20 cellular contexts compared by ENCODE assay signal in the genomic region with DNA sequence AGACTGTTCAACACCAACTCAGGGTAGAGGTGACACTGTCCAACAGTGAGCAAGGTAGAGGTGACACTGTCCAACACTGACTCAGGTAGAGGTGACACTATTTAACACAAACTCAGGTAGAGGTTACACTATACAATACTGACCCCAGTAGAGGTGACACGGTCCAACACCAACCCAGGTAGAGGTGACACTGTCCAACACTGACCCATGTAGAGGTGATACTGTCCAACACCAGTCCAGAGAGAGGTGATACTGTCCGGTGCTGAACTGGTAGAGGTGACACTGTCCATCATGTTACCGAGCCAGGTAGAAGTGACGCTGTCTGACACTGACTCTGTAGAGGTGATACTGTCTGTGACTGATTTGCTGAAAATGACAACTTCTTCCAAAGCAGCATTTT.
"Had no signal": no experiment of that assay in that cellular context is flagged by ENCODE, and none has a peak within 500 bp of the region (broad histone marks: within the 10 kb centered on the region; RNA-seq: fewer than 3 reads in every experiment).

No MANE protein-coding gene starts in this region.

- DNase-seq: KBM-7, NCI-H1092 treated with DMSO at 0.1 percent for 48 hours, NCI-H1436, NCI-H187, NCI-H2029, NCI-H2081 treated with DMSO at 0.1 percent for 48 hours, NCI-H2171, NCI-H226, NCI-H446, NCI-H510A, NCI-H524 treated with DMSO at 0.1 percent for 48 hours, NCI-H69, NCI-H774, PC-3, SHP77, SK-N-SH, SW 1271 had no signal

- ATAC-seq: Panc1, PC-3 had no signal

- H3K4me2 ChIP-seq: SK-N-SH had no signal

- H3K27ac ChIP-seq: HL-60, RWPE1 had no signal

- H3K9me3 ChIP-seq: SK-N-SH had no signal
